In genomic region chrX:48539345-48540014, GRCh38 we compare ENCODE assay signal across 8 cellular contexts. TPM values are rescaled to one million over a fixed set of nuclear protein-coding genes. Genes with fewer than 3 reads are reported as not detected.
DNase-seq lines count a peak whose midpoint lies in the region; ATAC-seq and TF ChIP-seq lines count a peak whose summit lies in the region.

TSS of gene TBC1D25 (plus strand) at chrX:48539714. CDS start at chrX:48539798, 84 bp downstream.

- peak within 1 kb of the TSS; percentile 91 for H3K4me3 Mint-ChIP-seq in activated T-cell treated with anti-CD3 and anti-CD28 coated beads, Interleukin-2, amount 50 U/mL, for 4 hours

- H3K27me3 ChIP-seq in esophagus (ENCODE audit: control insufficient read depth in 1 of 2, insufficient read depth in 2 of 2, low read length in 2 of 2) (no peaks in the 10 kb centered on the region), muscle layer of colon (ENCODE audit: control insufficient read depth in 1 of 2, insufficient read depth in 2 of 2, low read length in 2 of 2) (no peaks in the 10 kb centered on the region)

- 1 to 34% methylated on average over 36 to 58 of the region's 58 CpGs for WGBS in esophagus, 2 donors

- no peaks in the 10 kb centered on the region for H3K27me3 Mint-ChIP-seq in activated T-cell treated with anti-CD3 and anti-CD28 coated beads, Interleukin-2, amount 50 U/mL, for 4 hours (ENCODE audit: low read depth)

- no peaks in the 10 kb centered on the region for H3K9me3 ChIP-seq in esophagus (ENCODE audit: control insufficient read depth in 2 of 2, insufficient read depth in 1 of 2, low read depth in 1 of 2, low read length in 1 of 2)
- no peaks in the 10 kb centered on the region for H3K9me3 ChIP-seq in muscle layer of colon (ENCODE audit: low read length)

- no peak within 1 kb of the TSS for H3K9ac ChIP-seq in muscle layer of colon (ENCODE audit: low read length)

- H3K4me1 ChIP-seq in esophagus (ENCODE audit: control insufficient read depth in 2 of 2, insufficient read depth in 2 of 2, low read length in 1 of 2) (peaks cover 0 to 5% of the 10 kb centered on the region in 2 donors), muscle layer of colon (ENCODE audit: insufficient read depth, low read length) (no peaks in the 10 kb centered on the region)

- peaks cover 14% of the 10 kb centered on the region for H3K4me1 Mint-ChIP-seq in activated T-cell treated with anti-CD3 and anti-CD28 coated beads, Interleukin-2, amount 50 U/mL, for 4 hours (ENCODE audit: low read depth)

- ATAC-seq in GM21619 (IDR thresholded peaks at IDR 0.05; ENCODE audit: unreplicated experiment), result peak; percentile 85
- ATAC-seq in activated T-cell treated with anti-CD3 and anti-CD28 coated beads, Interleukin-2, amount 50 U/mL, for 4 hours, result peak; percentile 84 to 88

- H3K9me3 Mint-ChIP-seq in activated T-cell treated with anti-CD3 and anti-CD28 coated beads, Interleukin-2, amount 50 U/mL, for 4 hours, result no peaks in the 10 kb centered on the region

- H3K4me3 ChIP-seq in esophagus (ENCODE audit: low read depth in 1 of 2, low read length in 2 of 2) (peak within 1 kb of the TSS; percentile 41 to 74), muscle layer of colon (ENCODE audit: low read depth in 1 of 2, low read length in 2 of 2) (peak within 1 kb of the TSS; percentile 43 to 58)

- H3K27ac ChIP-seq in esophagus (ENCODE audit: low read depth in 2 of 2, low read length in 1 of 2), result peak within 1 kb of the TSS; percentile 83 to 87
- peak within 1 kb of the TSS; percentile 77 for H3K27ac ChIP-seq in muscle layer of colon (ENCODE audit: low read depth, low read length)

- H3K36me3 ChIP-seq in esophagus (ENCODE audit: control insufficient read depth in 2 of 2, insufficient read depth in 2 of 2, low read length in 1 of 2) (peaks cover 0 to under 1% of the 10 kb centered on the region in 2 donors), muscle layer of colon (ENCODE audit: insufficient read depth, low read length) (no peaks in the 10 kb centered on the region)

- peaks cover 9% of the 10 kb centered on the region for H3K36me3 Mint-ChIP-seq in activated T-cell treated with anti-CD3 and anti-CD28 coated beads, Interleukin-2, amount 50 U/mL, for 4 hours (ENCODE audit: insufficient read depth)

- DNase-seq in DMS53 (lab: John Stamatoyannopoulos, UW) (peak; percentile 99), KG1 (lab: John Stamatoyannopoulos, UW) (peak; percentile 87)
- DNase-seq in activated T-cell treated with anti-CD3 and anti-CD28 coated beads, Interleukin-2, amount 50 U/mL, for 4 hours, result peak; percentile 97
- peak; percentile 88 for DNase-seq in stimulated activated CD8-positive, alpha-beta memory T cell treated with anti-CD3 and anti-CD28 coated beads, Interleukin-7, amount 100 ng/mL, for 24 hours (ENCODE audit: low read depth)

TF ChIP-seq in PFSK-1, 5 proteins besides CTCF, POLR2A, EP300 and RAD21:
- TF ChIP-seq, protein P1, sequence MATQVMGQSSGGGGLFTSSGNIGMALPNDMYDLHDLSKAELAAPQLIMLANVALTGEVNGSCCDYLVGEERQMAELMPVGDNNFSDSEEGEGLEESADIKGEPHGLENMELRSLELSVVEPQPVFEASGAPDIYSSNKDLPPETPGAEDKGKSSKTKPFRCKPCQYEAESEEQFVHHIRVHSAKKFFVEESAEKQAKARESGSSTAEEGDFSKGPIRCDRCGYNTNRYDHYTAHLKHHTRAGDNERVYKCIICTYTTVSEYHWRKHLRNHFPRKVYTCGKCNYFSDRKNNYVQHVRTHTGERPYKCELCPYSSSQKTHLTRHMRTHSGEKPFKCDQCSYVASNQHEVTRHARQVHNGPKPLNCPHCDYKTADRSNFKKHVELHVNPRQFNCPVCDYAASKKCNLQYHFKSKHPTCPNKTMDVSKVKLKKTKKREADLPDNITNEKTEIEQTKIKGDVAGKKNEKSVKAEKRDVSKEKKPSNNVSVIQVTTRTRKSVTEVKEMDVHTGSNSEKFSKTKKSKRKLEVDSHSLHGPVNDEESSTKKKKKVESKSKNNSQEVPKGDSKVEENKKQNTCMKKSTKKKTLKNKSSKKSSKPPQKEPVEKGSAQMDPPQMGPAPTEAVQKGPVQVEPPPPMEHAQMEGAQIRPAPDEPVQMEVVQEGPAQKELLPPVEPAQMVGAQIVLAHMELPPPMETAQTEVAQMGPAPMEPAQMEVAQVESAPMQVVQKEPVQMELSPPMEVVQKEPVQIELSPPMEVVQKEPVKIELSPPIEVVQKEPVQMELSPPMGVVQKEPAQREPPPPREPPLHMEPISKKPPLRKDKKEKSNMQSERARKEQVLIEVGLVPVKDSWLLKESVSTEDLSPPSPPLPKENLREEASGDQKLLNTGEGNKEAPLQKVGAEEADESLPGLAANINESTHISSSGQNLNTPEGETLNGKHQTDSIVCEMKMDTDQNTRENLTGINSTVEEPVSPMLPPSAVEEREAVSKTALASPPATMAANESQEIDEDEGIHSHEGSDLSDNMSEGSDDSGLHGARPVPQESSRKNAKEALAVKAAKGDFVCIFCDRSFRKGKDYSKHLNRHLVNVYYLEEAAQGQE (IDR thresholded peaks at IDR 0.05; ENCODE audit: insufficient read depth in 1 of 2, low read depth in 2 of 2, low read length in 2 of 2), result no peak
- TF ChIP-seq FOXP2 (optimal IDR thresholded peaks at IDR 0.05; ENCODE audit: borderline replicate concordance, extremely low read depth, extremely low read length, insufficient read depth) (peak; percentile 75), SIN3A (IDR thresholded peaks at IDR 0.05; ENCODE audit: borderline replicate concordance, insufficient read depth, low read length) (peak; percentile 48; the same call in 1 of the 2 replicates)

RNA-seq across cellular contexts. Expression of gene TBC1D25, which starts in this region (rescaled TPM):
- 23.5 TPM for polyA plus RNA-seq in PFSK-1 (2012; ENCODE audit: insufficient read length, low read depth)
- 10 to 100 TPM; 15.1 to 17.4 (median 16.5) TPM for total RNA-seq in activated T-cell treated with anti-CD3 and anti-CD28 coated beads, Interleukin-2, amount 50 U/mL, for 4 hours
- polyA plus RNA-seq in esophagus, result 1 to 10 TPM; 5.1 to 6.9 TPM

Comparison
In these comparisons a context has a peak if more than half of its experiments do, and no peak if none do; other contexts are left out.
1. Peak in every context shown above with its lines: DNase-seq, ATAC-seq, H3K4me3 ChIP-seq and H3K27ac ChIP-seq.